Comparison of ENCODE assay signal across 20 cellular contexts in genomic region chr3:191987951-191988350, GRCh38.
"Had no signal": no experiment of that assay in that cellular context is flagged by ENCODE, and none has a peak within 500 bp of the region (broad histone marks: within the 10 kb centered on the region; RNA-seq: fewer than 3 reads in every experiment).

No MANE protein-coding gene starts in this region.

- H3K36me3 Mint-ChIP-seq: immature natural killer cell, type B pancreatic cell had no signal

- H2AFZ ChIP-seq: hepatocyte had no signal

- H3K4me2 ChIP-seq: hepatocyte had no signal

- H3K27me3 Mint-ChIP-seq: activated naive CD4-positive, alpha-beta T cell treated with anti-CD3 and anti-CD28 coated beads, Interleukin-2, amount 50 U/mL, for 24 hours; naive thymus-derived CD8-positive, alpha-beta T cell; progenitor cell of endocrine pancreas; type B pancreatic cell had no signal

- H3K9me3 ChIP-seq: thoracic aorta had no signal

- H3K36me3 ChIP-seq: lower lobe of right lung, thoracic aorta had no signal

- H3K4me1 ChIP-seq: lower lobe of right lung had no signal

- H3K27me3 ChIP-seq: hepatocyte had no signal

- DNase-seq: activated gamma-delta T cell treated with Interleukin-2 at 50 U/mL for 16 hours; activated T-cell treated with anti-CD3 and anti-CD28 coated beads, Interleukin-2, amount 50 U/mL, for 1 hour; anterior cingulate cortex; central memory CD4-positive, alpha-beta T cell; dermis blood vessel endothelial cell; effector memory CD4-positive, alpha-beta T cell; glutamatergic neuron; immature natural killer cell; lower lobe of right lung; naive thymus-derived CD8-positive, alpha-beta T cell; retina; stimulated activated CD4-positive, alpha-beta T cell treated with anti-CD3 and anti-CD28 coated beads, Interleukin-4, amount 100 ng/mL, for 1 hour; stimulated activated naive CD4-positive, alpha-beta T cell treated with Interleukin-2 at 50 U/mL for 16 hours had no signal

- H3K27ac ChIP-seq: hepatocyte, lower lobe of right lung, thoracic aorta had no signal

- H3K4me1 Mint-ChIP-seq: activated naive CD4-positive, alpha-beta T cell treated with anti-CD3 and anti-CD28 coated beads, Interleukin-2, amount 50 U/mL, for 24 hours; immature natural killer cell; naive thymus-derived CD8-positive, alpha-beta T cell; WTC11 had no signal

- H3K27ac Mint-ChIP-seq: activated naive CD4-positive, alpha-beta T cell treated with anti-CD3 and anti-CD28 coated beads, Interleukin-2, amount 50 U/mL, for 24 hours; immature natural killer cell; naive thymus-derived CD8-positive, alpha-beta T cell; progenitor cell of endocrine pancreas; T-helper 2 cell treated with Interferon-gamma antibody and Interleukin-4, amounts not matched to agents 5 μg/mL and 100 μg/mL, for 36 hours; type B pancreatic cell; WTC11 had no signal

- H3K4me3 Mint-ChIP-seq: activated naive CD4-positive, alpha-beta T cell treated with anti-CD3 and anti-CD28 coated beads, Interleukin-2, amount 50 U/mL, for 24 hours; immature natural killer cell; naive thymus-derived CD8-positive, alpha-beta T cell; T-helper 2 cell treated with Interferon-gamma antibody and Interleukin-4, amounts not matched to agents 5 μg/mL and 100 μg/mL, for 36 hours; type B pancreatic cell; WTC11 had no signal

- H3K4me3 ChIP-seq: hepatocyte, lower lobe of right lung, thoracic aorta had no signal

- H3K79me2 ChIP-seq: hepatocyte had no signal
